14 cellular contexts compared by ENCODE assay signal in genomic region chr1:33335020-33335419, GRCh38. TPM values are rescaled to one million over a fixed set of nuclear protein-coding genes. Genes with fewer than 3 reads are reported as not detected.
DNase-seq lines count a peak whose midpoint lies in the region; ATAC-seq and TF ChIP-seq lines count a peak whose summit lies in the region.
"Had no signal": no experiment of that assay in that cellular context is flagged by ENCODE, and none has a peak within 500 bp of the region (broad histone marks: within the 10 kb centered on the region; RNA-seq: fewer than 3 reads in every experiment).

No MANE protein-coding gene starts in this region.

- TF ChIP-seq POLR2A in Peyer's patch (IDR thresholded peaks at IDR 0.05) = no peak

- peaks cover 0 to 74% (median 10%) of the 10 kb centered on the region in 4 donors for H3K4me1 ChIP-seq in Peyer's patch
- peaks cover 4 to 20% of the 10 kb centered on the region in 2 donors for H3K4me1 ChIP-seq in esophagus (ENCODE audit: control insufficient read depth in 2 of 2, insufficient read depth in 2 of 2, low read length in 1 of 2)
- H3K4me1 ChIP-seq in CD4-positive, alpha-beta memory T cell (ENCODE audit: insufficient read depth, low read length) = peaks cover 11% of the 10 kb centered on the region

- no peak for ATAC-seq in natural killer cell treated with Interleukin-12 subunit alpha and Interleukin-12 subunit beta and Interleukin-15 and Interleukin-18, amount 100 ng/mL, for 72 hours
- ATAC-seq in GM21367 (IDR thresholded peaks at IDR 0.05; ENCODE audit: unreplicated experiment) = no peak

- H3K4me3 ChIP-seq in Peyer's patch (no peak overlapping the region), esophagus (ENCODE audit: low read depth in 1 of 2, low read length in 2 of 2) (no peak overlapping the region)
- no peak overlapping the region for H3K4me3 ChIP-seq in CD4-positive, alpha-beta memory T cell (ENCODE audit: low read length in 2 of 2)
- H3K4me3 ChIP-seq: testis had no signal

- POLR2A ChIA-PET in CD4-positive, alpha-beta memory T cell (lab: Charles Lee; ENCODE audit: partially characterized antibody) = no interaction called here

- 46 to 51% methylated on average over 4 of the region's 4 CpGs for WGBS in esophagus, 2 donors

- H3K36me3 Mint-ChIP-seq in progenitor cell of endocrine pancreas (ENCODE audit: insufficient read depth) = peaks cover 21% of the 10 kb centered on the region
- H3K36me3 Mint-ChIP-seq in natural killer cell treated with Interleukin-12 subunit alpha and Interleukin-12 subunit beta and Interleukin-15 and Interleukin-18, amount 100 ng/mL, for 72 hours = no peaks in the 10 kb centered on the region
- H3K36me3 Mint-ChIP-seq in CD4-positive, alpha-beta memory T cell = peaks cover 20 to 48% of the 10 kb centered on the region in 2 donors

- H3K4me1 Mint-ChIP-seq in progenitor cell of endocrine pancreas (ENCODE audit: low read depth) = peaks cover 50% of the 10 kb centered on the region
- H3K4me1 Mint-ChIP-seq in natural killer cell treated with Interleukin-12 subunit alpha and Interleukin-12 subunit beta and Interleukin-15 and Interleukin-18, amount 100 ng/mL, for 72 hours (ENCODE audit: low read depth in 2 of 2) = peaks cover 16 to 25% of the 10 kb centered on the region in 2 donors
- peaks cover 16 to 40% (median 18%) of the 10 kb centered on the region in 4 donors for H3K4me1 Mint-ChIP-seq in CD4-positive, alpha-beta memory T cell

- peak overlapping the region; percentile 12 for H3K27ac Mint-ChIP-seq in progenitor cell of endocrine pancreas
- H3K27ac Mint-ChIP-seq in natural killer cell treated with Interleukin-12 subunit alpha and Interleukin-12 subunit beta and Interleukin-15 and Interleukin-18, amount 100 ng/mL, for 72 hours = peak overlapping the region in 1 of 2 donors; percentile 13
- peak overlapping the region in 1 of 7 donors; percentile 1 for H3K27ac Mint-ChIP-seq in CD4-positive, alpha-beta memory T cell

- CTCF ChIA-PET in CD4-positive, alpha-beta memory T cell (lab: Charles Lee; ENCODE audit: partially characterized antibody) = no interaction called here

- H3K36me3 ChIP-seq in Peyer's patch (peaks cover 0 to 36% (median 0%) of the 10 kb centered on the region in 3 donors), esophagus (ENCODE audit: control insufficient read depth in 2 of 2, insufficient read depth in 2 of 2, low read length in 1 of 2) (peaks cover 11 to 25% of the 10 kb centered on the region in 2 donors)
- H3K36me3 ChIP-seq in CD4-positive, alpha-beta memory T cell (ENCODE audit: insufficient read depth, low read length) = peaks cover 29% of the 10 kb centered on the region

- H3K9me3 ChIP-seq in Peyer's patch (no peaks in the 10 kb centered on the region), esophagus (ENCODE audit: control insufficient read depth in 2 of 2, insufficient read depth in 1 of 2, low read depth in 1 of 2, low read length in 1 of 2) (no peaks in the 10 kb centered on the region)
- H3K9me3 ChIP-seq in CD4-positive, alpha-beta memory T cell (ENCODE audit: control insufficient read depth in 1 of 2, low read length in 2 of 2) = no peaks in the 10 kb centered on the region
- H3K9me3 ChIP-seq: testis had no signal

- H3K27me3 ChIP-seq in Peyer's patch = no peaks in the 10 kb centered on the region
- no peaks in the 10 kb centered on the region for H3K27me3 ChIP-seq in esophagus (ENCODE audit: control insufficient read depth in 1 of 2, insufficient read depth in 2 of 2, low read length in 2 of 2)
- no peaks in the 10 kb centered on the region for H3K27me3 ChIP-seq in CD4-positive, alpha-beta memory T cell (ENCODE audit: insufficient read depth, low read length)
- H3K27me3 ChIP-seq: testis had no signal

- no peak overlapping the region for H3K4me3 Mint-ChIP-seq in progenitor cell of endocrine pancreas (ENCODE audit: low read depth)
- no peak overlapping the region for H3K4me3 Mint-ChIP-seq in natural killer cell treated with Interleukin-12 subunit alpha and Interleukin-12 subunit beta and Interleukin-15 and Interleukin-18, amount 100 ng/mL, for 72 hours
- H3K4me3 Mint-ChIP-seq in CD4-positive, alpha-beta memory T cell = no peak overlapping the region

- TF ChIP-seq CTCF in Peyer's patch (IDR thresholded peaks at IDR 0.05) (no peak), progenitor cell of endocrine pancreas (IDR thresholded peaks at IDR 0.05; ENCODE audit: unreplicated experiment) (no peak)

- H3K27ac ChIP-seq in Peyer's patch (peak overlapping the region in 3 of 4 donors; percentile 13 to 100 (median 67)), esophagus (ENCODE audit: low read depth in 2 of 2, low read length in 1 of 2) (peak overlapping the region; percentile 34 to 36)
- no peak overlapping the region for H3K27ac ChIP-seq in CD4-positive, alpha-beta memory T cell (ENCODE audit: low read depth, low read length)

- no peaks in the 10 kb centered on the region for H3K9me3 Mint-ChIP-seq in progenitor cell of endocrine pancreas (ENCODE audit: low read depth)
- H3K9me3 Mint-ChIP-seq in natural killer cell treated with Interleukin-12 subunit alpha and Interleukin-12 subunit beta and Interleukin-15 and Interleukin-18, amount 100 ng/mL, for 72 hours = no peaks in the 10 kb centered on the region
- no peaks in the 10 kb centered on the region for H3K9me3 Mint-ChIP-seq in CD4-positive, alpha-beta memory T cell

- DNase-seq in GDM1 (lab: John Stamatoyannopoulos, UW) (peak; percentile 32), Peyer's patch (no peak), progenitor cell of endocrine pancreas (ENCODE audit: low spot score, unreplicated experiment) (no peak)
- DNase-seq in natural killer cell treated with Interleukin-12 subunit alpha and Interleukin-12 subunit beta and Interleukin-15 and Interleukin-18, amount 100 ng/mL, for 72 hours (ENCODE audit: low spot score) = no peak
- no peak for DNase-seq in activated effector memory CD4-positive, alpha-beta T cell treated with anti-CD3 and anti-CD28 coated beads, Interleukin-2, amount 50 U/mL, for 16 hours
- no peak for DNase-seq in CD4-positive, alpha-beta memory T cell
- DNase-seq: activated naive CD4-positive, alpha-beta T cell treated with anti-CD3 and anti-CD28 coated beads, Interleukin-2, amount 50 U/mL, for 16 hours; DMS153; NCI-H446 treated with DMSO at 0.1 percent for 48 hours; T1000; testis had no signal

- no peaks in the 10 kb centered on the region for H3K27me3 Mint-ChIP-seq in progenitor cell of endocrine pancreas
- H3K27me3 Mint-ChIP-seq in natural killer cell treated with Interleukin-12 subunit alpha and Interleukin-12 subunit beta and Interleukin-15 and Interleukin-18, amount 100 ng/mL, for 72 hours = no peaks in the 10 kb centered on the region
- H3K27me3 Mint-ChIP-seq in CD4-positive, alpha-beta memory T cell = no peaks in the 10 kb centered on the region

- intact Hi-C loops in CD4-positive, alpha-beta memory T cell (cut with micrococcal nuclease) = no loop called here

RNA-seq across cellular contexts. Expression of gene A3GALT2, which starts 14.1 kb away (rescaled TPM):
- total RNA-seq in Peyer's patch = not detected
- under 1 TPM in 1 of 2 donors, not detected in 1; 0.04 TPM for polyA plus RNA-seq in esophagus
- 0.29 and 0.40 TPM in 2 replicates for total RNA-seq in progenitor cell of endocrine pancreas
- total RNA-seq in natural killer cell treated with Interleukin-12 subunit alpha and Interleukin-12 subunit beta and Interleukin-15 and Interleukin-18, amount 100 ng/mL, for 72 hours = not detected
- total RNA-seq in CD4-positive, alpha-beta memory T cell = not detected
- polyA plus RNA-seq in CD4-positive, alpha-beta memory T cell = not detected
- total RNA-seq: mesenteric fat pad had no signal
